ENCODE assay signal across 1 cellular context in the genomic region with DNA sequence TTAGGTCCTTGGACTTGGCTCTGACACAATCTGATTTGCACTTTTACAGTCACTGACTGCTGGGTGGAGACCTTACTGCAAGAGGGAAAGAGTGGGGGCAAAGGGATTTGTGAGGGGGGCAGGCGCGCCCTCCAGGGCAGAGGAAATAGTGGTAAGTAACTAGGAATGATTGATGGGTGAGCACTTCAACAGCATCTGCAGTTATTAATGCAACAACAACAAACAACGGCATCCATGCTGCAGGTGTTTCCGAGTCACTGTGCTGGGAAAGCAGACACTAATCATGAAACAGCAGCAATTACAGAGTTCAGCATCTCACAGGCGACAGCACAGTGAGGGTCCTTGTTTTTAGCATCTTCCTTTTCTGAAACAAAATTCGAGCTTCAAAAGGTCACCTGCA.
TF ChIP-seq lines count a peak whose summit lies in the region.

No MANE protein-coding gene starts in this region.

TF ChIP-seq in IMR-90, 13 proteins besides CTCF, POLR2A, EP300 and RAD21 (continued from another document):
- TF ChIP-seq, protein P1, sequence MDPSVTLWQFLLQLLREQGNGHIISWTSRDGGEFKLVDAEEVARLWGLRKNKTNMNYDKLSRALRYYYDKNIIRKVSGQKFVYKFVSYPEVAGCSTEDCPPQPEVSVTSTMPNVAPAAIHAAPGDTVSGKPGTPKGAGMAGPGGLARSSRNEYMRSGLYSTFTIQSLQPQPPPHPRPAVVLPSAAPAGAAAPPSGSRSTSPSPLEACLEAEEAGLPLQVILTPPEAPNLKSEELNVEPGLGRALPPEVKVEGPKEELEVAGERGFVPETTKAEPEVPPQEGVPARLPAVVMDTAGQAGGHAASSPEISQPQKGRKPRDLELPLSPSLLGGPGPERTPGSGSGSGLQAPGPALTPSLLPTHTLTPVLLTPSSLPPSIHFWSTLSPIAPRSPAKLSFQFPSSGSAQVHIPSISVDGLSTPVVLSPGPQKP (IDR thresholded peaks at IDR 0.05; ENCODE audit: borderline replicate concordance, low read depth, low read length) = no peak
- no peak for TF ChIP-seq RFX5 (IDR thresholded peaks at IDR 0.05; ENCODE audit: low read depth, low read length)
- no peak for TF ChIP-seq SMC3 (IDR thresholded peaks at IDR 0.05; ENCODE audit: low read depth, low read length)
- TF ChIP-seq CEBPB (IDR thresholded peaks at IDR 0.05; ENCODE audit: low read depth, low read length) = no peak
- TF ChIP-seq, protein P2, sequence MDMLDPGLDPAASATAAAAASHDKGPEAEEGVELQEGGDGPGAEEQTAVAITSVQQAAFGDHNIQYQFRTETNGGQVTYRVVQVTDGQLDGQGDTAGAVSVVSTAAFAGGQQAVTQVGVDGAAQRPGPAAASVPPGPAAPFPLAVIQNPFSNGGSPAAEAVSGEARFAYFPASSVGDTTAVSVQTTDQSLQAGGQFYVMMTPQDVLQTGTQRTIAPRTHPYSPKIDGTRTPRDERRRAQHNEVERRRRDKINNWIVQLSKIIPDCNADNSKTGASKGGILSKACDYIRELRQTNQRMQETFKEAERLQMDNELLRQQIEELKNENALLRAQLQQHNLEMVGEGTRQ (IDR thresholded peaks at IDR 0.05; ENCODE audit: low read depth, low read length) = no peak
- TF ChIP-seq MAFK (IDR thresholded peaks at IDR 0.05; ENCODE audit: low read depth, low read length) = no peak
- no peak for TF ChIP-seq FOS (IDR thresholded peaks at IDR 0.05; ENCODE audit: low read depth, low read length)
- TF ChIP-seq MAZ (IDR thresholded peaks at IDR 0.05; ENCODE audit: borderline replicate concordance, low read depth, low read length) = no peak
